Comparison of ENCODE assay signal across 1 cellular context in genomic region chr11:88320149-88320559, GRCh38.
TF ChIP-seq lines count a peak whose summit lies in the region.

No MANE protein-coding gene starts in this region.

TF ChIP-seq in HEK293, 187 proteins besides CTCF, POLR2A, EP300 and RAD21 (continued from another document and continues in another):
- peak; percentile 76 for TF ChIP-seq PRDM10 (tag by site-specific recombination; IDR thresholded peaks at IDR 0.05)
- peak; percentile 43; the same call in 1 of the 2 replicates for TF ChIP-seq ZNF513 (tag by site-specific recombination; IDR thresholded peaks at IDR 0.05)
- TF ChIP-seq ZBTB20 (tag by site-specific recombination; IDR thresholded peaks at IDR 0.05), result no peak
- no peak for TF ChIP-seq ZNF214 (tag by site-specific recombination; IDR thresholded peaks at IDR 0.05; ENCODE audit: borderline replicate concordance)
- no peak for TF ChIP-seq ZFP3 (tag by site-specific recombination; IDR thresholded peaks at IDR 0.05; ENCODE audit: low read depth)
- no peak for TF ChIP-seq HOXA7 (CRISPR knock-in tag; IDR thresholded peaks at IDR 0.05; ENCODE audit: borderline replicate concordance)
- peak; percentile 45; the same call in 1 of the 2 replicates for TF ChIP-seq TRIM28 (IDR thresholded peaks at IDR 0.05; ENCODE audit: borderline replicate concordance, low read length)
- no peak for TF ChIP-seq ZNF184 (tag by site-specific recombination; IDR thresholded peaks at IDR 0.05)
- no peak for TF ChIP-seq ZNF302 (tag by site-specific recombination; IDR thresholded peaks at IDR 0.05; ENCODE audit: low read depth)
- TF ChIP-seq ZBTB49 (tag by site-specific recombination; IDR thresholded peaks at IDR 0.05; ENCODE audit: low read depth), result no peak
- no peak for TF ChIP-seq ZNF600 (tag by site-specific recombination; IDR thresholded peaks at IDR 0.05)
- TF ChIP-seq ZNF561 (tag by site-specific recombination; IDR thresholded peaks at IDR 0.05; ENCODE audit: borderline replicate concordance), result peak; percentile 92
- TF ChIP-seq KLF8 (tag by site-specific recombination; IDR thresholded peaks at IDR 0.05), result no peak
- TF ChIP-seq PRDM1 (tag by site-specific recombination; IDR thresholded peaks at IDR 0.05), result no peak
- peak; percentile 82; the same call in 1 of the 2 replicates for TF ChIP-seq TSHZ1 (tag by site-specific recombination; IDR thresholded peaks at IDR 0.05; ENCODE audit: borderline replicate concordance)
- peak; percentile 56; the same call in 1 of the 2 replicates for TF ChIP-seq ZNF324 (tag by site-specific recombination; IDR thresholded peaks at IDR 0.05)
- TF ChIP-seq ZNF768 (tag by site-specific recombination; IDR thresholded peaks at IDR 0.05), result 0 out of 2 replicates have a peak, but pooled peaks have one; percentile 35
- TF ChIP-seq ZNF175 (tag by site-specific recombination; IDR thresholded peaks at IDR 0.05), result no peak
- TF ChIP-seq ZNF37A (tag by site-specific recombination; IDR thresholded peaks at IDR 0.05), result no peak
- TF ChIP-seq HOXC10 (CRISPR knock-in tag; IDR thresholded peaks at IDR 0.05), result no peak
- no peak for TF ChIP-seq GLIS1 (tag by site-specific recombination; IDR thresholded peaks at IDR 0.05)
- no peak for TF ChIP-seq BCL11B (tag by site-specific recombination; IDR thresholded peaks at IDR 0.05; ENCODE audit: low read depth)
- TF ChIP-seq ZNF670 (tag by site-specific recombination; IDR thresholded peaks at IDR 0.05; ENCODE audit: low read depth), result no peak
- no peak for TF ChIP-seq ZNF449 (tag by site-specific recombination; IDR thresholded peaks at IDR 0.05)
- peak; percentile 74 for TF ChIP-seq ZNF362 (tag by site-specific recombination; IDR thresholded peaks at IDR 0.05)
- no peak for TF ChIP-seq SETDB1 (IDR thresholded peaks at IDR 0.05; ENCODE audit: insufficient read length, low read length)
- TF ChIP-seq ZBTB17 (tag by site-specific recombination; IDR thresholded peaks at IDR 0.05), result peak; percentile 55; the same call in 1 of the 2 replicates
- peak; percentile 89 for TF ChIP-seq OVOL3 (tag by site-specific recombination; IDR thresholded peaks at IDR 0.05)
- peak; percentile 57; the same call in 1 of the 2 replicates for TF ChIP-seq IKZF3 (tag by site-specific recombination; IDR thresholded peaks at IDR 0.05)
- TF ChIP-seq ZNF274 (IDR thresholded peaks at IDR 0.05; ENCODE audit: low read length), result no peak
- TF ChIP-seq ZNF274 (tag by site-specific recombination; IDR thresholded peaks at IDR 0.05; ENCODE audit: borderline replicate concordance), result no peak
- no peak for TF ChIP-seq ZNF426 (tag by site-specific recombination; IDR thresholded peaks at IDR 0.05)
- no peak for TF ChIP-seq ZNF221 (tag by site-specific recombination; IDR thresholded peaks at IDR 0.05; ENCODE audit: borderline replicate concordance)
- no peak for TF ChIP-seq ZFP41 (tag by site-specific recombination; IDR thresholded peaks at IDR 0.05; ENCODE audit: borderline replicate concordance)
- no peak for TF ChIP-seq GLI4 (tag by site-specific recombination; IDR thresholded peaks at IDR 0.05)
- 0 out of 2 replicates have a peak, but pooled peaks have one; percentile 42 for TF ChIP-seq ZNF10 (tag by site-specific recombination; IDR thresholded peaks at IDR 0.05)
- no peak for TF ChIP-seq ZBTB10 (tag by site-specific recombination; IDR thresholded peaks at IDR 0.05)
- TF ChIP-seq ZNF239 (tag by site-specific recombination; IDR thresholded peaks at IDR 0.05), result no peak
- TF ChIP-seq ZNF174 (tag by site-specific recombination; IDR thresholded peaks at IDR 0.05), result no peak
- no peak for TF ChIP-seq ZFP37 (tag by site-specific recombination; IDR thresholded peaks at IDR 0.05)
- peak; percentile 61 for TF ChIP-seq HIC1 (tag by site-specific recombination; IDR thresholded peaks at IDR 0.05)
- no peak for TF ChIP-seq PBX3 (CRISPR knock-in tag; IDR thresholded peaks at IDR 0.05)
